ENCODE assay signal across 8 cellular contexts in genomic region chr9:97529363-97530076, GRCh38. TPM values are rescaled to one million over a fixed set of nuclear protein-coding genes. Genes with fewer than 3 reads are reported as not detected.
DNase-seq lines count a peak whose midpoint lies in the region; ATAC-seq and TF ChIP-seq lines count a peak whose summit lies in the region.

No MANE protein-coding gene starts in this region.

- no peaks in the 10 kb centered on the region for H3K79me2 ChIP-seq in PC-9 (ENCODE audit: low read depth)

- DNase-seq in HCEC 1CT (peak; percentile 55), PC-9 (peak; percentile 47 to 73), iris pigment epithelial cell (ENCODE audit: low read depth) (peak; percentile 31), activated gamma-delta T cell treated with Interleukin-2 at 50 U/mL for 16 hours (no peak), NCI-H2029 treated with DMSO at 0.1 percent for 48 hours (lab: John Stamatoyannopoulos, UW) (no peak), dermis blood vessel endothelial cell (no peak), SIG-M5 treated with dmso at 0.1 percent for 504 hours (lab: John Stamatoyannopoulos, UW; ENCODE audit: unreplicated experiment) (no peak)

- peaks cover 27% of the 10 kb centered on the region for H3F3A ChIP-seq in PC-9 (ENCODE audit: insufficient read depth, low read depth)

- H3K27ac ChIP-seq in PC-9, result peak overlapping the region; percentile 85

- H3K36me3 ChIP-seq in PC-9 (ENCODE audit: low read depth), result no peaks in the 10 kb centered on the region

- CTCF ChIA-PET in PC-9 (lab: Charles Lee), result interaction anchor here (0.6 kb wide), 2 partner anchors 77 to 86 kb away, joined by 3 to 4 read pairs; no protein-coding TSS in a partner anchor

- POLR2A ChIA-PET in PC-9 (lab: Charles Lee; ENCODE audit: unreplicated experiment), result interaction anchor here (0.7 kb wide), 1 partner anchor 27 kb away, joined by 14 read pairs; no protein-coding TSS in a partner anchor

- intact Hi-C loops in PC-9 (cut with micrococcal nuclease; ENCODE audit: unreplicated experiment), result loop anchor here (1.0 to 2.0 kb wide), 2 partner anchors 10 to 69 kb away; no protein-coding TSS in a partner anchor

- no peaks in the 10 kb centered on the region for H3K9me3 ChIP-seq in PC-9 (ENCODE audit: insufficient read depth, low read depth)

- H3K9me2 ChIP-seq in PC-9 (ENCODE audit: insufficient read depth), result no peaks in the 10 kb centered on the region

- peak overlapping the region; percentile 50 for H3K4me2 ChIP-seq in PC-9

- H2AFZ ChIP-seq in PC-9, result no peak overlapping the region

- H3K4me3 ChIP-seq in PC-9, result no peak overlapping the region

- ATAC-seq in GM18873 (IDR thresholded peaks at IDR 0.05; ENCODE audit: low FRiP score, unreplicated experiment), result peak; percentile 92

- BruUV-seq in PC-9 (replicated peaks; lab: Mats Ljungman, UMichigan), result TSS peak; percentile 86

- H3K4me1 ChIP-seq in PC-9 (replicated peaks; ENCODE audit: insufficient read depth), result peaks cover 54% of the 10 kb centered on the region

- H4K20me1 ChIP-seq in PC-9 (ENCODE audit: insufficient read depth), result no peaks in the 10 kb centered on the region

- TF ChIP-seq CTCF in PC-9 (conservative IDR thresholded peaks at IDR 0.05), result no peak

- no peaks in the 10 kb centered on the region for H3K27me3 ChIP-seq in PC-9 (ENCODE audit: insufficient read depth, low read depth)

RNA-seq across cellular contexts. Expression of gene TMOD1, which starts 28.1 kb away (rescaled TPM):
- total RNA-seq in PC-9 (2021) (6.8 and 7.1 TPM in 2 replicates), dermis blood vessel endothelial cell (3.7 and 5.2 TPM in 2 replicates)

Comparison
In these comparisons a context has a peak if more than half of its experiments do, and no peak if none do; other contexts are left out.
1. DNase-seq: peak in HCEC 1CT (single experiment), PC-9 (2 of 2) and iris pigment epithelial cell (single experiment); none in activated gamma-delta T cell treated with Interleukin-2 at 50 U/mL for 16 hours (single experiment), NCI-H2029 treated with DMSO at 0.1 percent for 48 hours (single experiment), dermis blood vessel endothelial cell (single experiment) and SIG-M5 treated with dmso at 0.1 percent for 504 hours (single experiment).